In the genomic region with DNA sequence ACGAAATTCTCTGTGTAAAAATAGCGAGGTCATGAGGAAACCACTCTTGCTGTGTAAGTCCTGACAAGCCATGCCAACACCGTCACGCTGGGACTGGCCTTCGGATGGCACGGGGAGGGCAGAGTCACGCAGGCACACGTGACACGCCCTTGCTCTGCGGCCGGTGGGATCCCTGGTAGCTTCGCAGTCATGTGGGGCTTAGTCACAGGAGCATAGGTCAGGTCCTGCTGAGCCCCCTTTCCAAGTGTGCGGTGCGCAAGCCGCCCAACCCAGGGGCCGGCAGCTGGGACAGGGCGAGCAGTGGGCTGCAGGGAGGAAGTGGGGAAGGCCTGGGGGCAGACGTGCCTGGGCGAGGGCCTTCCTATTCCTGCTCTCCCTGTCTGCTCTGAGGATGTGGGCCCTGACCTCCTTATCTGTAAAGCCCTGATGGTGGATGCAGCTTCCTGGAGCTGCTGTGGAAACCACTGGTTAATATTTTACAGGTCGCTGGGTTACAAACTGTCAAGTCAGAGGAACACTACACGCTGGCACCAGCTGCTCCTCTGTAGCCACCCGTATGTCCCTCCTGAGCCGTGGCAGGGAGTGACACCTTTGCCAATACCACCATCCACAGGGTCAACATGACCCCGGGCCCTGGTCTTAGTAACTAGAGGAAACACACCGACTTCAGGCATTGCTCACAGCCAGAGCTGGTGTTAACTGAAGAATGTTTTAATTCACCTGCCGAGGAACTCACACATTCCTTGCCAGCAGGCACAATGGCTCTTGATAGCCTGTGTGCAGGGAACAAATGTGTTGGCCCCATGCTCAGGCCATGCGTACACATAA, we compare ENCODE assay signal across 8 cellular contexts. TPM values are rescaled to one million over a fixed set of nuclear protein-coding genes. Genes with fewer than 3 reads are reported as not detected.
DNase-seq lines count a peak whose midpoint lies in the region; ATAC-seq and TF ChIP-seq lines count a peak whose summit lies in the region.

No MANE protein-coding gene starts in this region.

- no peaks in the 10 kb centered on the region for H3K27me3 ChIP-seq in BLaER1

- H3K4me3 ChIP-seq in BLaER1 (no peak overlapping the region), foreskin fibroblast (ENCODE audit: low read depth in 1 of 2, low read length in 2 of 2) (no peak overlapping the region)

- H3K4me2 ChIP-seq in BLaER1, result peak overlapping the region; percentile 61

- H3K9me3 ChIP-seq in BLaER1, result no peaks in the 10 kb centered on the region

- H3K27ac ChIP-seq in BLaER1, result peak overlapping the region; percentile 48; the same call in 1 of the 2 replicates

- DNase-seq in activated CD8-positive, alpha-beta memory T cell treated with anti-CD3 and anti-CD28 coated beads for 24 hours, result peak; percentile 73
- DNase-seq in foreskin fibroblast (peak; percentile 92 to 96), posterior vena cava (ENCODE audit: low spot score) (peak; percentile 96), NCI-H1417 (lab: John Stamatoyannopoulos, UW) (no peak), NCI-H2081 (lab: John Stamatoyannopoulos, UW) (no peak)

- ATAC-seq in GM19397 (IDR thresholded peaks at IDR 0.05; ENCODE audit: unreplicated experiment) (peak; percentile 91), HG03571 (IDR thresholded peaks at IDR 0.05; ENCODE audit: unreplicated experiment) (peak; percentile 94)

- no peak for TF ChIP-seq CTCF in foreskin fibroblast (IDR thresholded peaks at IDR 0.05; ENCODE audit: low read depth, low read length)

- H3K4me1 ChIP-seq in BLaER1, result peaks cover 88% of the 10 kb centered on the region

- intact Hi-C loops in posterior vena cava (cut with DNase I), result no loop called here

- H3K9ac ChIP-seq in BLaER1, result peak overlapping the region; percentile 34; the same call in 1 of the 2 replicates

- peaks cover 90% of the 10 kb centered on the region for H3K36me3 ChIP-seq in BLaER1

- H4K20me1 ChIP-seq in BLaER1, result peaks cover 94% of the 10 kb centered on the region

RNA-seq across cellular contexts. Expression of gene MBP, which starts 17.8 kb away (rescaled TPM):
- total RNA-seq in posterior vena cava, result 10 to 100 TPM; 41.6 to 42.1 TPM

Comparison
In these comparisons a context has a peak if more than half of its experiments do, and no peak if none do; other contexts are left out.
1. DNase-seq: peak in activated CD8-positive, alpha-beta memory T cell treated with anti-CD3 and anti-CD28 coated beads for 24 hours (single experiment), foreskin fibroblast (2 of 2) and posterior vena cava (single experiment); none in NCI-H1417 (0 of 3) and NCI-H2081 (0 of 2).